25 cellular contexts compared by ENCODE assay signal in the genomic region with DNA sequence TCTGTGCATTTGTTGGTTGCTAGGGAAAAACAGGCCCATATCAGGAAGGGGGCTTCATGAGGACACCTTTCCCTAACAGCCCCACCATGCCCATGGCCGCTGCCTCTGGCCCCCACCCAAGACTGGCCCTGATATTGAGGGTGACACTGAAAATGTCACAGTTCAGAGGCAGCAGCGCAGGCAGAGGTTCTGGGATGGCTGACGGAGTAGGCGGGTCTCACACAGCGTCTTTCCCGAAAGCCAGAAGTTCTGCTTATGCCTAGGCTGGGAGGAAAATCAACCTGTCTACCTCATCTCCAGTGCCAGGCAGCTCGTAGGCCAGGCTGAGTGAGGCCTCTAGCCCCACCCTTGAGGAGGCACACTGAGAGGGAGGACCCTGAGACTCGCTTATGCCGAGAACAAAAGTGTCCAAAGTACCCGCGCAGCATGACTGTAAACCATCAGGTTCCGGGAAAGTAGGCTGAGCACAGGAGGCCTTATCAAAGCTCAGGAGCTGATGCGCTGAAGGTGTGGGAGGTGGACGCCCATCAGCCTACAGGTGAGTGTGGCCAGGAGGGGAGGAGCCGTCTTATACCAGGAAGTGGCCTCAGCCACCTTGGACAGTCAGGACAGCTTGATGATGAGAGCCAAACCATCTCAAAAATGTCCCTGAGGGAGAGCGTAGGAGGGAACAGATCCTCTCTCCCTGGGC. TPM values are rescaled to one million over a fixed set of nuclear protein-coding genes. Genes with fewer than 3 reads are reported as not detected.
DNase-seq lines count a peak whose midpoint lies in the region; ATAC-seq and TF ChIP-seq lines count a peak whose summit lies in the region.
"Had no signal": no experiment of that assay in that cellular context is flagged by ENCODE, and none has a peak within 500 bp of the region (broad histone marks: within the 10 kb centered on the region; RNA-seq: fewer than 3 reads in every experiment).

No MANE protein-coding gene starts in this region.

- no peaks in the 10 kb centered on the region for H3K36me3 Mint-ChIP-seq in type B pancreatic cell
- H3K36me3 Mint-ChIP-seq: CD4-positive, CD25-positive, alpha-beta regulatory T cell; stimulated activated memory B cell treated with anti-CD40 and anti-IgM and Interleukin-4, amounts not matched to agents 10 μg/mL and 1 μg/mL and 100 μg/mL, for 72 hours had no signal

- peaks cover 12% of the 10 kb centered on the region for H3K4me1 Mint-ChIP-seq in type B pancreatic cell (ENCODE audit: unreplicated experiment)
- H3K4me1 Mint-ChIP-seq: stimulated activated memory B cell treated with anti-CD40 and anti-IgM and Interleukin-4, amounts not matched to agents 10 μg/mL and 1 μg/mL and 100 μg/mL, for 72 hours had no signal

- ATAC-seq in RWPE2 (ENCODE audit: low read depth) (no peak), mucosa of descending colon (peak; percentile 96), GM18505 (IDR thresholded peaks at IDR 0.05; ENCODE audit: unreplicated experiment) (no peak)
- ATAC-seq: activated naive CD8-positive, alpha-beta T cell treated with anti-CD3 and anti-CD28 coated beads, Interleukin-2, amount 50 U/mL, for 24 hours; activated T-cell treated with anti-CD3 and anti-CD28 coated beads, Interleukin-2, amount 50 U/mL, for 4 hours; stimulated activated memory B cell treated with anti-CD40 and anti-IgM and Interleukin-4, amounts not matched to agents 10 μg/mL and 1 μg/mL and 100 μg/mL, for 72 hours had no signal

- TF ChIP-seq POLR2A in GM18505 (IDR thresholded peaks at IDR 0.05; ENCODE audit: borderline replicate concordance, extremely low read depth, insufficient read depth, insufficient read length): no peak

- H3K9me3 ChIP-seq in RWPE2 (ENCODE audit: severe bottlenecking) (no peaks in the 10 kb centered on the region), mucosa of descending colon (no peaks in the 10 kb centered on the region)
- H3K9me3 ChIP-seq: pancreas, right atrium auricular region, suprapubic skin had no signal

- H3K27ac ChIP-seq in RWPE2 (ENCODE audit: poor library complexity, severe bottlenecking): peak overlapping the region; percentile 95
- H3K27ac ChIP-seq: pancreas, right atrium auricular region, suprapubic skin had no signal

- H3K36me3 ChIP-seq in RWPE2 (ENCODE audit: low read depth) (no peaks in the 10 kb centered on the region), mucosa of descending colon (ENCODE audit: low read depth) (no peaks in the 10 kb centered on the region)
- H3K36me3 ChIP-seq: pancreas, right atrium auricular region, suprapubic skin had no signal

- H3K27me3 ChIP-seq in RWPE2 (ENCODE audit: insufficient read depth, poor library complexity, severe bottlenecking): no peaks in the 10 kb centered on the region
- H3K27me3 ChIP-seq: pancreas, right atrium auricular region, suprapubic skin had no signal

- TF ChIP-seq CTCF in RWPE2 (IDR thresholded peaks at IDR 0.05; ENCODE audit: poor library complexity, severe bottlenecking) (no peak), mucosa of descending colon (IDR thresholded peaks at IDR 0.05) (no peak), type B pancreatic cell (conservative IDR thresholded peaks at IDR 0.05) (no peak)

- H3K4me3 ChIP-seq in RWPE2 (ENCODE audit: severe bottlenecking) (no peak overlapping the region), mucosa of descending colon (no peak overlapping the region)
- H3K4me3 ChIP-seq: pancreas, right atrium auricular region, suprapubic skin had no signal

- H3K9me3 Mint-ChIP-seq in type B pancreatic cell: no peaks in the 10 kb centered on the region
- H3K9me3 Mint-ChIP-seq: activated CD4-positive, alpha-beta T cell treated with anti-CD3 and anti-CD28 coated beads, Interleukin-2, amount 10 ng/mL, durations not matched to agents 24 days and 14 days; activated naive CD8-positive, alpha-beta T cell treated with anti-CD3 and anti-CD28 coated beads, Interleukin-2, amount 50 U/mL, for 24 hours; activated T-cell treated with anti-CD3 and anti-CD28 coated beads, Interleukin-2, amount 50 U/mL, for 4 hours; stimulated activated memory B cell treated with anti-CD40 and anti-IgM and Interleukin-4, amounts not matched to agents 10 μg/mL and 1 μg/mL and 100 μg/mL, for 72 hours had no signal

- intact Hi-C loops in mucosa of descending colon (cut with DNase I, micrococcal nuclease): no loop called here

- H3K4me3 Mint-ChIP-seq in type B pancreatic cell: peak overlapping the region; percentile 20
- H3K4me3 Mint-ChIP-seq: activated CD4-positive, alpha-beta T cell treated with anti-CD3 and anti-CD28 coated beads, Interleukin-2, amount 10 ng/mL, durations not matched to agents 24 days and 14 days; activated naive CD8-positive, alpha-beta T cell treated with anti-CD3 and anti-CD28 coated beads, Interleukin-2, amount 50 U/mL, for 24 hours; activated T-cell treated with anti-CD3 and anti-CD28 coated beads, Interleukin-2, amount 50 U/mL, for 4 hours; CD4-positive, CD25-positive, alpha-beta regulatory T cell; stimulated activated memory B cell treated with anti-CD40 and anti-IgM and Interleukin-4, amounts not matched to agents 10 μg/mL and 1 μg/mL and 100 μg/mL, for 72 hours had no signal

- DNase-seq in DMS53 (lab: John Stamatoyannopoulos, UW) (peak; percentile 9), DMS53 treated with DMSO at 0.1 percent for 48 hours (lab: John Stamatoyannopoulos, UW; ENCODE audit: unreplicated experiment) (no peak), RWPE2 (ENCODE audit: low spot score) (no peak), mucosa of descending colon (peak; percentile 75 to 87 (median 80)), type B pancreatic cell (ENCODE audit: extremely low spot score, unreplicated experiment) (no peak), NOMO-1 treated with DMSO at 0.1 percent for 48 hours (lab: John Stamatoyannopoulos, UW; ENCODE audit: unreplicated experiment) (no peak)
- DNase-seq in activated CD8-positive, alpha-beta memory T cell treated with anti-CD3 and anti-CD28 coated beads, Interleukin-2, amount 50 U/mL, for 48 hours: no peak
- DNase-seq: 8988T; activated CD4-positive, alpha-beta T cell treated with anti-CD3 and anti-CD28 coated beads, Interleukin-2, amount 10 ng/mL, durations not matched to agents 24 days and 14 days; activated naive CD8-positive, alpha-beta T cell treated with anti-CD3 and anti-CD28 coated beads, Interleukin-2, amount 50 U/mL, for 24 hours; activated T-cell treated with anti-CD3 and anti-CD28 coated beads, Interleukin-2, amount 50 U/mL, for 4 hours; CD4-positive, CD25-positive, alpha-beta regulatory T cell; effector CD4-positive, alpha-beta T cell; EL; MM.1S; NCI-H1417; NCI-H2107; pancreas; SHP77; stimulated activated CD4-positive, alpha-beta T cell treated with anti-CD3 and anti-CD28 coated beads, Interleukin-4, amount 100 ng/mL, for 4 hours had no signal

- H3K27ac Mint-ChIP-seq in type B pancreatic cell: peak overlapping the region; percentile 77
- H3K27ac Mint-ChIP-seq: activated CD4-positive, alpha-beta T cell treated with anti-CD3 and anti-CD28 coated beads, Interleukin-2, amount 10 ng/mL, durations not matched to agents 24 days and 14 days; activated naive CD8-positive, alpha-beta T cell treated with anti-CD3 and anti-CD28 coated beads, Interleukin-2, amount 50 U/mL, for 24 hours; stimulated activated memory B cell treated with anti-CD40 and anti-IgM and Interleukin-4, amounts not matched to agents 10 μg/mL and 1 μg/mL and 100 μg/mL, for 72 hours had no signal

- H3K27me3 Mint-ChIP-seq in type B pancreatic cell: no peaks in the 10 kb centered on the region

- H3K4me1 ChIP-seq in RWPE2 (ENCODE audit: insufficient read depth, poor library complexity, severe bottlenecking) (peaks cover 32% of the 10 kb centered on the region), mucosa of descending colon (ENCODE audit: low read depth) (peaks cover 9% of the 10 kb centered on the region)
- H3K4me1 ChIP-seq: pancreas had no signal

RNA-seq across cellular contexts. Expression of a gene that starts 27.5 kb away (rescaled TPM):
- total RNA-seq in mucosa of descending colon: 1 to 10 TPM in 2 of 3 donors, under 1 TPM in 1; 0.98 to 8.0 (median 2.5) TPM
- total RNA-seq in type B pancreatic cell (ENCODE audit: low replicate concordance): 6.0 and 15.5 TPM in 2 replicates
- total RNA-seq: activated T-cell treated with anti-CD3 and anti-CD28 coated beads, Interleukin-2, amount 50 U/mL, for 4 hours; CD4-positive, CD25-positive, alpha-beta regulatory T cell; liver had no signal

RNA-seq across cellular contexts. Expression of a gene that starts 51.9 kb away (rescaled TPM):
- total RNA-seq in mucosa of descending colon: 1 to 10 TPM; 2.6 to 3.0 (median 2.9) TPM
- total RNA-seq in type B pancreatic cell (ENCODE audit: low replicate concordance): 4.9 and 6.1 TPM in 2 replicates

RNA-seq across cellular contexts. Expression of a gene that starts 52.1 kb away (rescaled TPM):
- 10 to 100 TPM; 40.0 to 79.3 (median 41.8) TPM for total RNA-seq in mucosa of descending colon
- total RNA-seq in type B pancreatic cell (ENCODE audit: low replicate concordance): 42.4 and 43.4 TPM in 2 replicates

Comparison
In these comparisons a context has a peak if more than half of its experiments do, and no peak if none do; other contexts are left out.
1. DNase-seq: peak in DMS53 (single experiment) and mucosa of descending colon (3 of 3); none in DMS53 treated with DMSO at 0.1 percent for 48 hours (single experiment), RWPE2 (single experiment), type B pancreatic cell (single experiment), activated CD8-positive, alpha-beta memory T cell treated with anti-CD3 and anti-CD28 coated beads, Interleukin-2, amount 50 U/mL, for 48 hours (single experiment) and NOMO-1 treated with DMSO at 0.1 percent for 48 hours (single experiment).